22 cellular contexts compared by ENCODE assay signal in the genomic region with DNA sequence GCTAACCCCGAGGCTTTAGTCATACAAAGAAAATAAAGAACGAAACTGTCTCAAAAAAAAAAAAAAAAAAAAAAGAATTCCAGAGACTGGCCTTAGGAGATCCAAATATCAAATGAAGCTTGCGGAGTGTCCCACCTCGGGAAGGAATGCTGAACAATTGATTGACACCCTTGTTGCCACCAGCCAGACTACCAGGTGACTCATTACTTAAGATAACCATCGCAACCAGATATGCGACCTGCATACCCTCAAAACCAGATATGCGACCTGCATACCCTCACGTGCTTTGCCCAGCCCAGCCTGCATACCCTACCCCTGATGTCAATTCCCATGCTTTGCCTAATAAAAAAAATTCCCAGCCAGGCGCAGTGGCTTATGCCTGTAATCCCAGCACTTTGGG. TPM values are rescaled to one million over a fixed set of nuclear protein-coding genes. Genes with fewer than 3 reads are reported as not detected.
DNase-seq lines count a peak whose midpoint lies in the region; ATAC-seq and TF ChIP-seq lines count a peak whose summit lies in the region.
"Had no signal": no experiment of that assay in that cellular context is flagged by ENCODE, and none has a peak within 500 bp of the region (broad histone marks: within the 10 kb centered on the region; RNA-seq: fewer than 3 reads in every experiment).

No MANE protein-coding gene starts in this region.

- H3K4me3 ChIP-seq in GM23338: no peak overlapping the region
- H3K4me3 ChIP-seq in mesendoderm (ENCODE audit: low read length): no peak overlapping the region
- H3K4me3 ChIP-seq: GM23248, pancreas, skin epidermis had no signal

- no peak overlapping the region for H2AFZ ChIP-seq in GM23338
- H2AFZ ChIP-seq: GM23248 had no signal

- H3K4me1 Mint-ChIP-seq in GM23338: peaks cover 12% of the 10 kb centered on the region
- peaks cover 10% of the 10 kb centered on the region for H3K4me1 Mint-ChIP-seq in type B pancreatic cell (ENCODE audit: unreplicated experiment)
- peaks cover 14% of the 10 kb centered on the region for H3K4me1 Mint-ChIP-seq in activated T-helper 2 cell treated with anti-CD3 and anti-CD28 coated beads, Interferon-gamma antibody, Interleukin-2, Interleukin-4, amounts not matched to agents 10 μg/mL and 5 μg/mL and 100 μg/mL, durations not matched to agents 14 hours and 24 hours and 36 hours (ENCODE audit: low read depth)

- H3K36me3 ChIP-seq in GM23338 (ENCODE audit: insufficient read depth) (peaks cover 3% of the 10 kb centered on the region; the same call in 1 of the 2 replicates), mesendoderm (ENCODE audit: control insufficient read depth, insufficient read depth, low read length) (no peaks in the 10 kb centered on the region)
- H3K36me3 ChIP-seq: pancreas had no signal

- H3K9ac ChIP-seq in mesendoderm (ENCODE audit: low read length): no peak overlapping the region
- H3K9ac ChIP-seq: GM23248 had no signal

- no peak overlapping the region for H2AK5ac ChIP-seq in mesendoderm (ENCODE audit: low read length)

- no peaks in the 10 kb centered on the region; the same call in 1 of the 2 replicates for H4K20me1 ChIP-seq in GM23338 (replicated peaks; ENCODE audit: insufficient read depth)

- no peak overlapping the region for H3K4ac ChIP-seq in mesendoderm (ENCODE audit: low read depth, low read length)

- H3K27ac ChIP-seq in GM23338 (ENCODE audit: low read depth): peak overlapping the region; percentile 30; the same call in 1 of the 2 replicates
- no peak overlapping the region for H3K27ac ChIP-seq in mesendoderm (ENCODE audit: low read depth, low read length)
- H3K27ac ChIP-seq: GM23248, skin epidermis had no signal

- intact Hi-C loops in activated T-helper 2 cell treated with anti-CD3 and anti-CD28 coated beads, Interferon-gamma antibody, Interleukin-2, Interleukin-4, amounts not matched to agents 10 μg/mL and 5 μg/mL and 100 μg/mL, durations not matched to agents 14 hours and 24 hours and 36 hours (cut with micrococcal nuclease): no loop called here

- no peak for ATAC-seq in GM23338
- ATAC-seq: CD8-positive, alpha-beta T cell; effector memory CD8-positive, alpha-beta T cell; pancreas had no signal

- H3K79me1 ChIP-seq in mesendoderm (ENCODE audit: low read length): peaks cover 1% of the 10 kb centered on the region

- no peak overlapping the region for H3K4me3 Mint-ChIP-seq in GM23338
- peak overlapping the region; percentile 77 for H3K4me3 Mint-ChIP-seq in type B pancreatic cell
- H3K4me3 Mint-ChIP-seq in activated T-helper 2 cell treated with anti-CD3 and anti-CD28 coated beads, Interferon-gamma antibody, Interleukin-2, Interleukin-4, amounts not matched to agents 10 μg/mL and 5 μg/mL and 100 μg/mL, durations not matched to agents 14 hours and 24 hours and 36 hours (ENCODE audit: low read depth): no peak overlapping the region
- H3K4me3 Mint-ChIP-seq: CD8-positive, alpha-beta T cell; effector memory CD8-positive, alpha-beta T cell had no signal

- no peak overlapping the region for H2BK120ac ChIP-seq in mesendoderm (ENCODE audit: low read depth, low read length)

- no peaks in the 10 kb centered on the region; the same call in none of the 2 replicates for H3K4me1 ChIP-seq in GM23338 (ENCODE audit: insufficient read depth)
- no peaks in the 10 kb centered on the region for H3K4me1 ChIP-seq in mesendoderm (ENCODE audit: control insufficient read depth, low read depth, low read length)

- no CpG with 5 or more reads among the region's 9 CpGs for WGBS in mesendoderm (ENCODE audit: extremely low coverage, insufficient coverage, low lambda C conversion rate)

- H3K9me2 ChIP-seq in GM23338 (ENCODE audit: insufficient read depth): no peaks in the 10 kb centered on the region

- no peak overlapping the region for H3K23ac ChIP-seq in mesendoderm (ENCODE audit: low read length)

- H3K9me3 Mint-ChIP-seq in GM23338: no peaks in the 10 kb centered on the region
- no peaks in the 10 kb centered on the region for H3K9me3 Mint-ChIP-seq in type B pancreatic cell
- H3K9me3 Mint-ChIP-seq in activated T-helper 2 cell treated with anti-CD3 and anti-CD28 coated beads, Interferon-gamma antibody, Interleukin-2, Interleukin-4, amounts not matched to agents 10 μg/mL and 5 μg/mL and 100 μg/mL, durations not matched to agents 14 hours and 24 hours and 36 hours: no peaks in the 10 kb centered on the region
- H3K9me3 Mint-ChIP-seq: CD8-positive, alpha-beta T cell; effector memory CD8-positive, alpha-beta T cell had no signal

- peaks cover 21% of the 10 kb centered on the region for H3K27me3 Mint-ChIP-seq in GM23338 (ENCODE audit: insufficient read depth, low read depth, poor library complexity)
- no peaks in the 10 kb centered on the region for H3K27me3 Mint-ChIP-seq in type B pancreatic cell
- no peaks in the 10 kb centered on the region for H3K27me3 Mint-ChIP-seq in activated T-helper 2 cell treated with anti-CD3 and anti-CD28 coated beads, Interferon-gamma antibody, Interleukin-2, Interleukin-4, amounts not matched to agents 10 μg/mL and 5 μg/mL and 100 μg/mL, durations not matched to agents 14 hours and 24 hours and 36 hours (ENCODE audit: low read depth)
- H3K27me3 Mint-ChIP-seq: effector memory CD8-positive, alpha-beta T cell had no signal

- H3K36me3 Mint-ChIP-seq in GM23338 (ENCODE audit: low read depth): peaks cover 22% of the 10 kb centered on the region
- H3K36me3 Mint-ChIP-seq in type B pancreatic cell: peaks cover 4% of the 10 kb centered on the region
- H3K36me3 Mint-ChIP-seq in activated T-helper 2 cell treated with anti-CD3 and anti-CD28 coated beads, Interferon-gamma antibody, Interleukin-2, Interleukin-4, amounts not matched to agents 10 μg/mL and 5 μg/mL and 100 μg/mL, durations not matched to agents 14 hours and 24 hours and 36 hours (ENCODE audit: low read depth): peaks cover 27% of the 10 kb centered on the region

- no peak overlapping the region for H3K18ac ChIP-seq in mesendoderm (ENCODE audit: low read length)

- DNase-seq in GM23338 (ENCODE audit: low spot score) (no peak), SW480 (ENCODE audit: low spot score) (peak; percentile 88), mesendoderm (peak; percentile 74), type B pancreatic cell (ENCODE audit: extremely low spot score, unreplicated experiment) (no peak), DMS153 treated with DMSO at 0.1 percent for 48 hours (lab: John Stamatoyannopoulos, UW; ENCODE audit: unreplicated experiment) (no peak), NCI-H1105 treated with DMSO at 0.1 percent for 48 hours (lab: John Stamatoyannopoulos, UW) (no peak)
- DNase-seq in activated T-helper 2 cell treated with anti-CD3 and anti-CD28 coated beads, Interferon-gamma antibody, Interleukin-2, Interleukin-4, amounts not matched to agents 10 μg/mL and 5 μg/mL and 100 μg/mL, durations not matched to agents 14 hours and 24 hours and 36 hours (ENCODE audit: low spot score): no peak
- DNase-seq: activated naive CD4-positive, alpha-beta T cell treated with Interleukin-2 at 50 U/mL for 16 hours; activated T-cell treated with anti-CD3 and anti-CD28 coated beads for 4 hours; anterior cingulate cortex; CD8-positive, alpha-beta T cell; effector memory CD8-positive, alpha-beta T cell; GM23248; NCI-H1436; NCI-H524 treated with DMSO at 0.1 percent for 48 hours; pancreas; T-helper 1 cell had no signal

- H3K27ac Mint-ChIP-seq in GM23338 (no peak overlapping the region), type B pancreatic cell (peak overlapping the region; percentile 99)
- H3K27ac Mint-ChIP-seq in activated T-helper 2 cell treated with anti-CD3 and anti-CD28 coated beads, Interferon-gamma antibody, Interleukin-2, Interleukin-4, amounts not matched to agents 10 μg/mL and 5 μg/mL and 100 μg/mL, durations not matched to agents 14 hours and 24 hours and 36 hours: no peak overlapping the region
- H3K27ac Mint-ChIP-seq: CD8-positive, alpha-beta T cell had no signal

- peaks cover 15% of the 10 kb centered on the region for H3F3A ChIP-seq in GM23338 (replicated peaks; ENCODE audit: low read depth)

- H4K5ac ChIP-seq in mesendoderm (ENCODE audit: low read length): no peak overlapping the region

- H3K27me3 ChIP-seq in GM23338 (ENCODE audit: insufficient read depth) (no peaks in the 10 kb centered on the region), mesendoderm (ENCODE audit: insufficient read depth, low read length, poor library complexity) (no peaks in the 10 kb centered on the region)
- H3K27me3 ChIP-seq: pancreas had no signal

- H3K4me2 ChIP-seq in GM23338 (no peak overlapping the region), mesendoderm (ENCODE audit: low read length) (no peak overlapping the region)

- no peak overlapping the region for H2BK15ac ChIP-seq in mesendoderm (replicated peaks; ENCODE audit: low read depth)

- no peak overlapping the region for H2BK5ac ChIP-seq in mesendoderm (ENCODE audit: low read length)

- TF ChIP-seq CTCF in GM23338 (conservative IDR thresholded peaks at IDR 0.05; ENCODE audit: low read depth in 2 of 2) (no peak), type B pancreatic cell (conservative IDR thresholded peaks at IDR 0.05) (no peak)

- H3K79me2 ChIP-seq in GM23338 (replicated peaks; ENCODE audit: insufficient read depth): peaks cover 20% of the 10 kb centered on the region
- H3K79me2 ChIP-seq in mesendoderm (ENCODE audit: control insufficient read depth, insufficient read depth, low read length): peaks cover 4% of the 10 kb centered on the region

- H4K8ac ChIP-seq in mesendoderm (ENCODE audit: low read depth, low read length): no peak overlapping the region

- no peak overlapping the region for H3K56ac ChIP-seq in mesendoderm (ENCODE audit: low read length)

RNA-seq across cellular contexts. Expression of a gene that starts 2.7 kb away (rescaled TPM):
- total RNA-seq in GM23338 (2014; rRNA removed; shearing (Covaris generic)): 25.4 and 29.1 TPM in 2 replicates
- 24.8 and 25.5 TPM in 2 replicates for polyA plus RNA-seq in GM23338 (2016; fragmentation: Nextera tagmentation; extraction: Ambion mirVana)
- polyA plus RNA-seq in mesendoderm (2013, experiment 1 of 2): 15.9 TPM
- 15.6 TPM for polyA plus RNA-seq in mesendoderm (2013, experiment 2 of 2)
- 28.2 and 34.0 TPM in 2 replicates for total RNA-seq in type B pancreatic cell (ENCODE audit: low replicate concordance)
- 25.7 and 30.0 TPM in 2 replicates for total RNA-seq in activated T-helper 2 cell treated with anti-CD3 and anti-CD28 coated beads, Interferon-gamma antibody, Interleukin-2, Interleukin-4, amounts not matched to agents 10 μg/mL and 5 μg/mL and 100 μg/mL, durations not matched to agents 14 hours and 24 hours and 36 hours

RNA-seq across cellular contexts. Expression of a gene that starts 37.2 kb away (rescaled TPM):
- total RNA-seq in GM23338 (2014; rRNA removed; shearing (Covaris generic)): not detected in 2 replicates
- 0.97 TPM in 1 of 2 replicates, not detected in the other for polyA plus RNA-seq in GM23338 (2016; fragmentation: Nextera tagmentation; extraction: Ambion mirVana)
- polyA plus RNA-seq in mesendoderm (2013, experiment 1 of 2): not detected
- polyA plus RNA-seq in mesendoderm (2013, experiment 2 of 2): not detected
- total RNA-seq in type B pancreatic cell (ENCODE audit: low replicate concordance): not detected in 2 replicates
- not detected in 2 replicates for total RNA-seq in activated T-helper 2 cell treated with anti-CD3 and anti-CD28 coated beads, Interferon-gamma antibody, Interleukin-2, Interleukin-4, amounts not matched to agents 10 μg/mL and 5 μg/mL and 100 μg/mL, durations not matched to agents 14 hours and 24 hours and 36 hours
- total RNA-seq: CD8-positive, alpha-beta T cell; fibroblast of lung; GM23248; liver; MCF 10A; pancreas; subcutaneous adipose tissue had no signal
- polyA plus RNA-seq: fibroblast of lung, GM23248, pancreas had no signal

RNA-seq across cellular contexts. Expression of a gene that starts 39.9 kb away (rescaled TPM):
- 21.7 and 33.8 TPM in 2 replicates for total RNA-seq in GM23338 (2014; rRNA removed; shearing (Covaris generic))
- polyA plus RNA-seq in GM23338 (2016; fragmentation: Nextera tagmentation; extraction: Ambion mirVana): 6.6 and 8.6 TPM in 2 replicates
- 17.1 TPM for polyA plus RNA-seq in mesendoderm (2013, experiment 1 of 2)
- polyA plus RNA-seq in mesendoderm (2013, experiment 2 of 2): 16.6 TPM
- 23.1 and 34.9 TPM in 2 replicates for total RNA-seq in type B pancreatic cell (ENCODE audit: low replicate concordance)
- 53.5 and 53.8 TPM in 2 replicates for total RNA-seq in activated T-helper 2 cell treated with anti-CD3 and anti-CD28 coated beads, Interferon-gamma antibody, Interleukin-2, Interleukin-4, amounts not matched to agents 10 μg/mL and 5 μg/mL and 100 μg/mL, durations not matched to agents 14 hours and 24 hours and 36 hours

Comparison
In these comparisons a context has a peak if more than half of its experiments do, and no peak if none do; other contexts are left out.
1. DNase-seq: peak in SW480 (single experiment) and mesendoderm (single experiment); none in GM23338 (single experiment), type B pancreatic cell (single experiment), activated T-helper 2 cell treated with anti-CD3 and anti-CD28 coated beads, Interferon-gamma antibody, Interleukin-2, Interleukin-4, amounts not matched to agents 10 μg/mL and 5 μg/mL and 100 μg/mL, durations not matched to agents 14 hours and 24 hours and 36 hours (single experiment), DMS153 treated with DMSO at 0.1 percent for 48 hours (single experiment) and NCI-H1105 treated with DMSO at 0.1 percent for 48 hours (single experiment).